In the genomic region with DNA sequence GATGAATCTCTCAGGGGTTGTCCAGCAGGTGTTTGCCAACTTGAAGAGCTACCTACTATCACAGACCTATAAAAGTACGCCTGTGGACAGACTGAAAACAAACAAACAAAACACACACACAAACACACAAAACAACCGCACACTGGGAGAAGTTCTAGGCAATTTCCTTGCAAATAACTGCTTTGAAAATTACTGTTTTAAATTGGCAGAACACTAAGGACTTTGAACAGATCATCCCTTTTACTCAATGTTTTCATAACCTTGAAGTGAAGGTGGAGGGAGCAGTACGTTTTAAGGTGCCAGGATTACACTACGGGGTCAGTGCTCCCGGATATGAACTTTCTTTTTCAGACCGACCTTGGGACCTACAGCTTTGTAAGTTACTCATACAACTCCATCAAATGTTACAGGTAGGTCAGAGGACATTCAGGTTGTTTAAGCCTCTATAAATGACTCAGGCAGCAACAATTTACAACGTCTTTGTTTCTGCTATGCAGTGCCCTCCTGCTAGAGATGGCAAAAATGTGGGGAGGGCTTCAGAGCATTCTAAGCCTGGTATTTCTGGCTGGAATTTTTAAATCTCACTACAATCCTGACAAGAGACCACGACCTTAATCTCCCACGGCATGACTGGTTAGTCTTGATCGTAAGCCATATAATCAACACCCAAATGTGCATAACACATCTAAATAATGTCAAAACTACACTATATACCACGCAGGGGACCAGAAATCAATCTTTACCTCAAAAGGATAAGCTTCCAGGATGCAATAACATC, we compare ENCODE assay signal across 7 cellular contexts. TPM values are rescaled to one million over a fixed set of nuclear protein-coding genes. Genes with fewer than 3 reads are reported as not detected.
A peak's percentile ranks its signal among the peaks of the same experiment; 100 is the strongest.
DNase-seq lines count a peak whose midpoint lies in the region; ATAC-seq, FAIRE-seq and TF ChIP-seq lines count a peak whose summit lies in the region.

No MANE protein-coding gene starts in this region.

- ATAC-seq in pancreas (peak; percentile 11 to 23 (median 16)), HG03108 (IDR thresholded peaks at IDR 0.05; ENCODE audit: unreplicated experiment) (no peak), GM21576 (IDR thresholded peaks at IDR 0.05; ENCODE audit: unreplicated experiment) (no peak)

- H3K4me3 ChIP-seq in HEK293 (ENCODE audit: low read depth, low read length) (peak overlapping the region; percentile 93), SK-N-MC (peak overlapping the region; percentile 95), esophagus squamous epithelium (peak overlapping the region in 3 of 4 donors; percentile 84 to 92 (median 90)), pancreas (peak overlapping the region; percentile 82 to 96 (median 91))

- H3K4me1 ChIP-seq in HEK293 (ENCODE audit: control insufficient read depth, insufficient read depth, low read length), result peaks cover 4% of the 10 kb centered on the region
- H3K4me1 ChIP-seq in esophagus squamous epithelium, result peaks cover 12 to 56% (median 13%) of the 10 kb centered on the region in 3 donors
- peaks cover 8 to 31% (median 20%) of the 10 kb centered on the region in 3 donors for H3K4me1 ChIP-seq in pancreas

- TF ChIP-seq CTCF in HEK293 (tag by site-specific recombination; IDR thresholded peaks at IDR 0.05) (no peak), esophagus squamous epithelium (IDR thresholded peaks at IDR 0.05) (no peak), pancreas (IDR thresholded peaks at IDR 0.05) (no peak)

- no peak for DNase-seq in SK-N-MC (ENCODE audit: low read depth, low spot score)
- no peak for DNase-seq in esophagus squamous epithelium (lab: John Stamatoyannopoulos, UW)
- peak in 2 of 6 donors; percentile 25 to 53 for DNase-seq in pancreas
- DNase-seq in KBM-7, result no peak

- 38 to 39% methylated on average over 10 to 11 of the region's 11 CpGs for WGBS in esophagus squamous epithelium, 2 donors
- WGBS in pancreas, 2 donors, result 11 to 14% methylated on average over 11 of the region's 11 CpGs

- H3K27ac ChIP-seq in HEK293 (ENCODE audit: extremely low read depth, low read depth, low read length), result peak overlapping the region; percentile 97; the same call in 1 of the 2 replicates
- H3K27ac ChIP-seq in SK-N-MC, result no peak overlapping the region
- H3K27ac ChIP-seq in esophagus squamous epithelium, result peak overlapping the region; percentile 96 to 99 (median 98)
- peak overlapping the region; percentile 93 to 97 (median 96) for H3K27ac ChIP-seq in pancreas

- H3K36me3 ChIP-seq in HEK293 (ENCODE audit: control insufficient read depth in 2 of 2, insufficient read depth in 1 of 2, low read length in 2 of 2) (peaks cover 0 to 26% of the 10 kb centered on the region in 2 experiments; a peak in 2 of 3 replicates), SK-N-MC (ENCODE audit: insufficient read depth, low read length) (peaks cover 27% of the 10 kb centered on the region), esophagus squamous epithelium (peaks cover 0 to 20% (median 0%) of the 10 kb centered on the region in 3 donors), pancreas (no peaks in the 10 kb centered on the region)

- FAIRE-seq in pancreas (lab: Jason Lieb, UNC), result no peak

- in situ Hi-C loops in KBM-7 (cut with MboI; ENCODE audit: low pct_unique_long_range_greater_than_20kb, low sequenced_read_pairs), result no loop called here

- intact Hi-C loops in esophagus squamous epithelium (cut with DNase I) (no loop called here), pancreas (cut with DNase I) (no loop called here)

- POLR2A ChIA-PET in HEK293 (lab: Yijun Ruan, JAX), result interaction anchor here (0.9 to 4.2 kb wide), 6 partner anchors 12 to 60 kb away, joined by 3 to 36 read pairs (median 6); a partner anchor contains a TSS

- CTCF ChIA-PET in HEK293 (lab: Yijun Ruan, JAX), result interaction anchor here (0.7 to 3.0 kb wide), 9 partner anchors 10 to 242 kb away, joined by 3 to 19 read pairs (median 5); no protein-coding TSS in a partner anchor

- peak overlapping the region; percentile 65 for H3K9ac ChIP-seq in SK-N-MC (ENCODE audit: insufficient read length)

- H3K27me3 ChIP-seq in esophagus squamous epithelium (peaks cover 0 to 11% (median 0%) of the 10 kb centered on the region in 4 donors), pancreas (no peaks in the 10 kb centered on the region)

- H3K9me3 ChIP-seq in HEK293 (ENCODE audit: control insufficient read depth, insufficient read depth, low read depth, low read length) (no peaks in the 10 kb centered on the region), SK-N-MC (ENCODE audit: low read depth, low read length) (no peaks in the 10 kb centered on the region), esophagus squamous epithelium (no peaks in the 10 kb centered on the region), pancreas (no peaks in the 10 kb centered on the region)

- TF ChIP-seq POLR2A in esophagus squamous epithelium (IDR thresholded peaks at IDR 0.05), result no peak

TF ChIP-seq in HEK293, 187 proteins besides CTCF, POLR2A, EP300 and RAD21:
- TF ChIP-seq SP7 (tag by site-specific recombination; IDR thresholded peaks at IDR 0.05) (no peak), ZNF600 (tag by site-specific recombination; IDR thresholded peaks at IDR 0.05) (0 out of 2 replicates have a peak, but pooled peaks have one; percentile 26)

RNA-seq across cellular contexts. Expression of a gene that starts 1.4 kb away (rescaled TPM):
- 10 to 100 TPM in 3 of 4 donors, 1 to 10 TPM in 1; 9.4 to 26.9 (median 21.5) TPM for total RNA-seq in esophagus squamous epithelium
- total RNA-seq in pancreas, result 10 to 100 TPM; 10.6 to 22.9 (median 17.2) TPM
- polyA plus RNA-seq in pancreas, result 10 to 100 TPM; 14.1 to 25.9 TPM

RNA-seq across cellular contexts. Expression of a gene that starts 59.9 kb away (rescaled TPM):
- total RNA-seq in esophagus squamous epithelium (10 to 100 TPM; 16.6 to 31.2 (median 18.4) TPM), pancreas (10 to 100 TPM; 17.2 to 36.4 (median 26.4) TPM)
- polyA plus RNA-seq in pancreas, result 10 to 100 TPM; 29.8 to 30.1 TPM

Comparison
In these comparisons a context has a peak if more than half of its experiments do, and no peak if none do; other contexts are left out.
1. ATAC-seq: peak in pancreas (4 of 4); none in HG03108 (single experiment) and GM21576 (single experiment).
2. Peak in every context shown above with its lines, with median percentiles within 50 percentile points of each other: H3K4me3 ChIP-seq.